ENCODE assay signal across 8 cellular contexts in genomic region chr7:77538908-77539212, GRCh38. TPM values are rescaled to one million over a fixed set of nuclear protein-coding genes. Genes with fewer than 3 reads are reported as not detected.
DNase-seq lines count a peak whose midpoint lies in the region; ATAC-seq, FAIRE-seq and TF ChIP-seq lines count a peak whose summit lies in the region.

No MANE protein-coding gene starts in this region.

- POLR2A ChIA-PET in CD8-positive, alpha-beta T cell (lab: Charles Lee) = no interaction called here

- no peaks in the 10 kb centered on the region for H3K27me3 Mint-ChIP-seq in CD8-positive, alpha-beta T cell (ENCODE audit: low read depth)

- CTCF ChIA-PET in CD8-positive, alpha-beta T cell (lab: Charles Lee) = no interaction called here

- WGBS in pancreas, 2 donors = 3 to 8% methylated on average over 3 of the region's 3 CpGs

- no peaks in the 10 kb centered on the region for H3K9me3 Mint-ChIP-seq in CD8-positive, alpha-beta T cell

- no peak for FAIRE-seq in pancreas (lab: Jason Lieb, UNC)

- no peak for DNase-seq in CD8-positive, alpha-beta T cell
- DNase-seq in RWPE2 (ENCODE audit: low spot score) (no peak), epithelial cell of proximal tubule (ENCODE audit: low read depth) (no peak), pancreas (no peak), SKM-1 treated with dmso at 0.1 percent for 144 hours (lab: John Stamatoyannopoulos, UW; ENCODE audit: unreplicated experiment) (no peak)
- no peak for DNase-seq in activated CD4-positive, CD25-positive, alpha-beta regulatory T cell (lab: John Stamatoyannopoulos, UW)
- no peak for DNase-seq in activated CD8-positive, alpha-beta memory T cell treated with anti-CD3 and anti-CD28 coated beads, Interleukin-2, amount 50 U/mL, for 4 hours

- ATAC-seq in CD8-positive, alpha-beta T cell = no peak
- no peak for ATAC-seq in RWPE2 (ENCODE audit: low read depth)
- no peak for ATAC-seq in pancreas
- ATAC-seq in GM18907 (IDR thresholded peaks at IDR 0.05; ENCODE audit: unreplicated experiment) = no peak

- H3K27ac Mint-ChIP-seq in CD8-positive, alpha-beta T cell = no peak overlapping the region

- intact Hi-C loops in CD8-positive, alpha-beta T cell (cut with DNase I, micrococcal nuclease) = loop anchor here (5.0 kb wide), 3 partner anchors 113 to 258 kb away; partner anchors contain the start of genes PHTF2 (in 1 of the 2) and TMEM60 (in 1 of the 2)
- intact Hi-C loops in pancreas (cut with DNase I) = no loop called here

- no peaks in the 10 kb centered on the region for H3K36me3 ChIP-seq in CD8-positive, alpha-beta T cell (ENCODE audit: insufficient read depth, low read length)
- H3K36me3 ChIP-seq in RWPE2 (ENCODE audit: low read depth) (peaks cover 28% of the 10 kb centered on the region), pancreas (no peaks in the 10 kb centered on the region)

- H3K27ac ChIP-seq in CD8-positive, alpha-beta T cell (ENCODE audit: low read depth, low read length) = no peak overlapping the region
- H3K27ac ChIP-seq in RWPE2 (ENCODE audit: poor library complexity, severe bottlenecking) = peak overlapping the region; percentile 96
- H3K27ac ChIP-seq in pancreas = peak overlapping the region; percentile 76 to 97 (median 86)

- H3K4me1 ChIP-seq in CD8-positive, alpha-beta T cell (ENCODE audit: insufficient read depth, low read length) = peaks cover 9% of the 10 kb centered on the region
- H3K4me1 ChIP-seq in RWPE2 (ENCODE audit: insufficient read depth, poor library complexity, severe bottlenecking) = peaks cover 42% of the 10 kb centered on the region
- peaks cover 4 to 27% (median 4%) of the 10 kb centered on the region in 3 donors for H3K4me1 ChIP-seq in pancreas

- no peaks in the 10 kb centered on the region for H3K27me3 ChIP-seq in CD8-positive, alpha-beta T cell (ENCODE audit: insufficient read depth, low read length)
- H3K27me3 ChIP-seq in RWPE2 (ENCODE audit: insufficient read depth, poor library complexity, severe bottlenecking) (no peaks in the 10 kb centered on the region), pancreas (no peaks in the 10 kb centered on the region)

- peaks cover 39% of the 10 kb centered on the region for H3K4me1 Mint-ChIP-seq in CD8-positive, alpha-beta T cell (ENCODE audit: low read depth)

- peaks cover 3% of the 10 kb centered on the region for H3K36me3 Mint-ChIP-seq in CD8-positive, alpha-beta T cell

- no peak overlapping the region for H3K4me3 ChIP-seq in CD8-positive, alpha-beta T cell (ENCODE audit: low read depth, low read length)
- peak overlapping the region; percentile 96 for H3K4me3 ChIP-seq in RWPE2 (ENCODE audit: severe bottlenecking)
- H3K4me3 ChIP-seq in epithelial cell of proximal tubule (ENCODE audit: low read depth, low read length) = peak overlapping the region; percentile 94
- peak overlapping the region; percentile 64 to 93 (median 92) for H3K4me3 ChIP-seq in pancreas

- H3K9me3 ChIP-seq in CD8-positive, alpha-beta T cell (ENCODE audit: low read length) = no peaks in the 10 kb centered on the region
- H3K9me3 ChIP-seq in RWPE2 (ENCODE audit: severe bottlenecking) = no peaks in the 10 kb centered on the region
- no peaks in the 10 kb centered on the region for H3K9me3 ChIP-seq in pancreas

- peak overlapping the region; percentile 97 for H3K4me3 Mint-ChIP-seq in CD8-positive, alpha-beta T cell

- no peak for TF ChIP-seq CTCF in CD8-positive, alpha-beta T cell (IDR thresholded peaks at IDR 0.05)
- no peak for TF ChIP-seq CTCF in RWPE2 (IDR thresholded peaks at IDR 0.05; ENCODE audit: poor library complexity, severe bottlenecking)
- TF ChIP-seq CTCF in epithelial cell of proximal tubule (conservative IDR thresholded peaks at IDR 0.05; ENCODE audit: low read depth, low read length) = no peak
- TF ChIP-seq CTCF in pancreas (IDR thresholded peaks at IDR 0.05) = no peak

RNA-seq across cellular contexts. Expression of gene PTPN12, which starts 1.8 kb away (rescaled TPM):
- 10 to 100 TPM; 14.7 to 16.3 TPM for total RNA-seq in CD8-positive, alpha-beta T cell
- total RNA-seq in epithelial cell of proximal tubule = 23.3 and 25.5 TPM in 2 replicates
- total RNA-seq in pancreas = 10 to 100 TPM; 12.0 to 42.9 (median 18.8) TPM
- 10 to 100 TPM; 23.0 to 24.3 TPM for polyA plus RNA-seq in pancreas

Comparison
In these comparisons a context has a peak if more than half of its experiments do, and no peak if none do; other contexts are left out.
1. intact Hi-C loops: an anchor here in CD8-positive, alpha-beta T cell (5.0 kb wide); none called in pancreas.